In the genomic region with DNA sequence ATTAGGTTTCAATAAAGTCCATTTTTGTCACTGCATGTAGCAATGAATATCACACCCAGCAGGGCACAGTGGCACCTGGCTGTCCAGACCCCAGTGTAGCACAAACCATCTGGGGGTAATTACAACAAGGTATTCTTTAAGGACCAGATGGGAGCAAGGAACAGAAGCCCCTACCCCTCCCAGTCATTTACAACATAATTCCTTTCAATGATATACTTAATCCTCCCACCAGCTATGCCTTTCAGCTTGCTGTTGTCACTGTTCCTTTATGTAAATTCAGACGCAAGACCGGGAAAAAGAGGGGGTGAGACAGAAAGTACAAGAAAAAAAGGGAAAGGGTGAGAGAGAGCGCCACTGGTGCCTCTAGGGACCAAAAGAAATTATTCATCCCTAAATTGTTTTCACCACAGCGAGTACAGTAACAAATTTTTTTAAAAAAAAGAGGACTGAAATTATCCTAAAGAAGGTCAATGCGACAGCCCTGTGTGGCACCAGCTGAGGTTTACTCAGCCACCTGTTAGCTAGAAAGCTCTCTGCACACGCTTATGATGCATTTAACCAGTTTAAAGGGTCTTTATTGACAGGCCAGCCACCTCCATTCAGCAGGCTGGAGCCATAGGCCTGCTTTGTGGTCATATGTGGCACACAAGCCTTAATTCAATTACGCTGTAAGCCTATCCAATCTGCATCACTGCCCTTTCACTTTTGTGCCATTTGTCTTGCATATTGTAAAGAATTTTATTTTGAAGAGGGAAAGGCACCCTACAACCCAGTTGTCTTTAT, we compare ENCODE assay signal across 18 cellular contexts.
DNase-seq lines count a peak whose midpoint lies in the region; ATAC-seq lines count a peak whose summit lies in the region.
"Had no signal": no experiment of that assay in that cellular context is flagged by ENCODE, and none has a peak within 500 bp of the region (broad histone marks: within the 10 kb centered on the region; RNA-seq: fewer than 3 reads in every experiment).

No MANE protein-coding gene starts in this region.

- H3K27ac ChIP-seq in iPS-18a (ENCODE audit: low read length): peak overlapping the region; percentile 59
- H3K27ac ChIP-seq: ascending aorta, left ventricle myocardium inferior, RWPE1, stomach had no signal

- H3K4me1 ChIP-seq in ES-I3 (ENCODE audit: insufficient read depth, low read length): peaks cover 4% of the 10 kb centered on the region; the same call in 1 of the 2 replicates
- H3K4me1 ChIP-seq in iPS-18a (ENCODE audit: control insufficient read depth, low read depth, low read length): peaks cover 20% of the 10 kb centered on the region
- H3K4me1 ChIP-seq: ascending aorta, left ventricle myocardium inferior, stomach had no signal

- no peak overlapping the region for H3K27ac Mint-ChIP-seq in stimulated activated memory B cell treated with anti-CD40 and anti-IgM and Interleukin-4, amounts not matched to agents 10 μg/mL and 1 μg/mL and 100 μg/mL, for 72 hours
- H3K27ac Mint-ChIP-seq: activated naive CD4-positive, alpha-beta T cell treated with anti-CD3 and anti-CD28 coated beads for 36 hours had no signal

- no peaks in the 10 kb centered on the region for H3K36me3 Mint-ChIP-seq in stimulated activated memory B cell treated with anti-CD40 and anti-IgM and Interleukin-4, amounts not matched to agents 10 μg/mL and 1 μg/mL and 100 μg/mL, for 72 hours

- intact Hi-C loops in Right ventricle myocardium superior (cut with DNase I): no loop called here

- no peaks in the 10 kb centered on the region for H3K27me3 Mint-ChIP-seq in stimulated activated memory B cell treated with anti-CD40 and anti-IgM and Interleukin-4, amounts not matched to agents 10 μg/mL and 1 μg/mL and 100 μg/mL, for 72 hours

- ATAC-seq in stimulated activated memory B cell treated with anti-CD40 and anti-IgM and Interleukin-4, amounts not matched to agents 10 μg/mL and 1 μg/mL and 100 μg/mL, for 72 hours: no peak
- no peak for ATAC-seq in Right ventricle myocardium superior (ENCODE audit: poor library complexity)
- ATAC-seq: sciatic nerve had no signal

- no peak overlapping the region for H3K4me3 Mint-ChIP-seq in stimulated activated memory B cell treated with anti-CD40 and anti-IgM and Interleukin-4, amounts not matched to agents 10 μg/mL and 1 μg/mL and 100 μg/mL, for 72 hours
- H3K4me3 Mint-ChIP-seq: activated naive CD4-positive, alpha-beta T cell treated with anti-CD3 and anti-CD28 coated beads for 36 hours had no signal

- DNase-seq in NCI-H146 treated with DMSO at 0.1 percent for 48 hours (lab: John Stamatoyannopoulos, UW; ENCODE audit: unreplicated experiment) (peak; percentile 98), NCI-H748 (lab: John Stamatoyannopoulos, UW; ENCODE audit: unreplicated experiment) (peak; percentile 98), Right ventricle myocardium superior (no peak), glomerular visceral epithelial cell (ENCODE audit: extremely low spot score) (no peak)
- no peak for DNase-seq in activated T-cell treated with anti-CD3 and anti-CD28 coated beads, Interleukin-2, amount 50 U/mL, for 48 hours
- DNase-seq: activated CD4-positive, alpha-beta T cell treated with anti-CD3 and anti-CD28 coated beads, Interleukin-2, amount 50 U/mL, for 1 hour; activated naive CD4-positive, alpha-beta T cell treated with anti-CD3 and anti-CD28 coated beads for 36 hours; left ventricle myocardium inferior; NCI-H526 treated with DMSO at 0.1 percent for 48 hours; nucleus accumbens; stomach; SW 1271 had no signal

- H3K36me3 ChIP-seq in ES-I3 (ENCODE audit: insufficient read depth, low read length) (no peaks in the 10 kb centered on the region), iPS-18a (ENCODE audit: control insufficient read depth, low read depth, low read length) (no peaks in the 10 kb centered on the region)
- H3K36me3 ChIP-seq: ascending aorta, left ventricle myocardium inferior, stomach had no signal

- H3K4me3 ChIP-seq in iPS-18a (ENCODE audit: low read length): peak overlapping the region; percentile 50
- H3K4me3 ChIP-seq: ascending aorta, left ventricle myocardium inferior, stomach had no signal

- H3K4me1 Mint-ChIP-seq in stimulated activated memory B cell treated with anti-CD40 and anti-IgM and Interleukin-4, amounts not matched to agents 10 μg/mL and 1 μg/mL and 100 μg/mL, for 72 hours: no peaks in the 10 kb centered on the region

- no peaks in the 10 kb centered on the region for H3K9me3 Mint-ChIP-seq in stimulated activated memory B cell treated with anti-CD40 and anti-IgM and Interleukin-4, amounts not matched to agents 10 μg/mL and 1 μg/mL and 100 μg/mL, for 72 hours
- H3K9me3 Mint-ChIP-seq: activated naive CD4-positive, alpha-beta T cell treated with anti-CD3 and anti-CD28 coated beads for 36 hours had no signal

- no peaks in the 10 kb centered on the region for H3K27me3 ChIP-seq in iPS-18a (ENCODE audit: control insufficient read depth, insufficient read depth, low read length)
- H3K27me3 ChIP-seq: ascending aorta, stomach had no signal

- H3K9ac ChIP-seq in ES-I3 (ENCODE audit: low read depth, low read length): peak overlapping the region; percentile 22; the same call in 1 of the 2 replicates
- H3K9ac ChIP-seq in iPS-18a (ENCODE audit: low read length): peak overlapping the region; percentile 28

- H3K9me3 ChIP-seq in ES-I3 (ENCODE audit: control insufficient read depth, insufficient read depth, low read length) (no peaks in the 10 kb centered on the region), iPS-18a (ENCODE audit: control insufficient read depth, low read depth, low read length) (no peaks in the 10 kb centered on the region)
- H3K9me3 ChIP-seq: ascending aorta, left ventricle myocardium inferior, stomach had no signal

Comparison
In these comparisons a context has a peak if more than half of its experiments do, and no peak if none do; other contexts are left out.
1. DNase-seq: peak in NCI-H146 treated with DMSO at 0.1 percent for 48 hours (single experiment) and NCI-H748 (single experiment); none in activated T-cell treated with anti-CD3 and anti-CD28 coated beads, Interleukin-2, amount 50 U/mL, for 48 hours (0 of 2), Right ventricle myocardium superior (single experiment) and glomerular visceral epithelial cell (single experiment).